ENCODE assay signal across 9 cellular contexts in genomic region chr20:57092112-57092899, GRCh38.
DNase-seq lines count a peak whose midpoint lies in the region; ATAC-seq and FAIRE-seq lines count a peak whose summit lies in the region.
"Had no signal": no experiment of that assay in that cellular context is flagged by ENCODE, and none has a peak within 500 bp of the region (broad histone marks: within the 10 kb centered on the region; RNA-seq: fewer than 3 reads in every experiment).

No MANE protein-coding gene starts in this region.

- no peaks in the 10 kb centered on the region for H3K9me3 Mint-ChIP-seq in activated T-helper 17 cell treated with anti-CD3 and anti-CD28 coated beads, Interleukin-2, amount 50 U/mL, for 72 hours

- no peak overlapping the region for H3K4me3 Mint-ChIP-seq in activated T-helper 17 cell treated with anti-CD3 and anti-CD28 coated beads, Interleukin-2, amount 50 U/mL, for 72 hours

- intact Hi-C loops in posterior cingulate gyrus (cut with DNase I), result loop anchor here (10.0 kb wide), 1 partner anchor 172 kb away; the partner anchor contains the start of gene BMP7

- DNase-seq in DMS 273 (lab: John Stamatoyannopoulos, UW; ENCODE audit: unreplicated experiment) (peak; percentile 87), DMS 273 treated with DMSO at 0.1 percent for 48 hours (lab: John Stamatoyannopoulos, UW) (no peak), RCC 7860 (ENCODE audit: low spot score) (peak; percentile 41), germinal center (ENCODE audit: low spot score) (peak; percentile 80), posterior cingulate gyrus (peak; percentile 66 to 98 (median 80)), amniotic stem cell (lab: John Stamatoyannopoulos, UW) (no peak)

- H3K27ac Mint-ChIP-seq in activated T-helper 17 cell treated with anti-CD3 and anti-CD28 coated beads, Interleukin-2, amount 50 U/mL, for 72 hours, result no peak overlapping the region

- peaks cover 19% of the 10 kb centered on the region for H3K36me3 Mint-ChIP-seq in activated T-helper 17 cell treated with anti-CD3 and anti-CD28 coated beads, Interleukin-2, amount 50 U/mL, for 72 hours (ENCODE audit: low read depth)

- H3K4me1 Mint-ChIP-seq in activated T-helper 17 cell treated with anti-CD3 and anti-CD28 coated beads, Interleukin-2, amount 50 U/mL, for 72 hours, result peaks cover 18% of the 10 kb centered on the region

- H3K27me3 Mint-ChIP-seq in activated T-helper 17 cell treated with anti-CD3 and anti-CD28 coated beads, Interleukin-2, amount 50 U/mL, for 72 hours, result peaks cover 10% of the 10 kb centered on the region

- FAIRE-seq in RCC 7860 (lab: Jason Lieb, UNC), result no peak
- FAIRE-seq: A204.1 had no signal

- peak; percentile 66 for ATAC-seq in HG03460 (IDR thresholded peaks at IDR 0.05; ENCODE audit: unreplicated experiment)
- ATAC-seq in activated T-helper 17 cell treated with anti-CD3 and anti-CD28 coated beads, Interleukin-2, amount 50 U/mL, for 72 hours (replicated peaks), result peak; percentile 68

Comparison
In these comparisons a context has a peak if more than half of its experiments do, and no peak if none do; other contexts are left out.
1. DNase-seq: peak in DMS 273 (single experiment), RCC 7860 (single experiment), germinal center (single experiment) and posterior cingulate gyrus (10 of 10); none in DMS 273 treated with DMSO at 0.1 percent for 48 hours (single experiment) and amniotic stem cell (single experiment).